Comparison of ENCODE assay signal across 24 cellular contexts in the genomic region with DNA sequence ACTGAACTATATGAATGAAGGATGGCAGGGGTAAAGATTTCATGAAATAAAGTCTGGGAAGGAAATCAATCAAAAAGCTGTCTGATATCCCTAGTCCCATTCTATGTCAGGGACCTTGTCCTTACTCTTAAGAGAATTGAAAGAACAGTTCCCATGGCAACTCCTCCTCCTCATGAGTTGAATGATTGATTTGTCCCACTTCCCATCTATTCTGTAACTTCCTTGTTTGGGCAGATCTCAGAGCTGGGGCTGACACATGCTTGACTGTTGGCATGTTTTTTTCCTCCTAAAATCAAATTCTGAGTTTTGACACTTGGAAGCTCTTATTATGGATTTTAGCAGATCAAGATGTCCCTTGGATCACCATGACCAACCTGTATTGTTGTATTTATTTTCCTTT.
DNase-seq lines count a peak whose midpoint lies in the region; TF ChIP-seq lines count a peak whose summit lies in the region.
"Had no signal": no experiment of that assay in that cellular context is flagged by ENCODE, and none has a peak within 500 bp of the region (broad histone marks: within the 10 kb centered on the region; RNA-seq: fewer than 3 reads in every experiment).

No MANE protein-coding gene starts in this region.

- no peak overlapping the region for H4K8ac ChIP-seq in neuronal stem cell (ENCODE audit: low read depth, low read length)

- H3K18ac ChIP-seq in neuronal stem cell (ENCODE audit: low read length), result no peak overlapping the region

- no peak overlapping the region for H3K14ac ChIP-seq in neuronal stem cell (ENCODE audit: low read length)

- H3K9me2 ChIP-seq in neural cell (ENCODE audit: insufficient read depth, low read length), result no peaks in the 10 kb centered on the region

- H3K36me3 ChIP-seq in endodermal cell (ENCODE audit: control insufficient read depth, insufficient read depth, low read length) (no peaks in the 10 kb centered on the region), neural cell (ENCODE audit: insufficient read depth, low read length) (no peaks in the 10 kb centered on the region), neuronal stem cell (replicated peaks in 1 of 2; ENCODE audit: control insufficient read depth in 2 of 2, insufficient read depth in 2 of 2, low read length in 2 of 2) (no peaks in the 10 kb centered on the region), esophagus muscularis mucosa (no peaks in the 10 kb centered on the region)
- H3K36me3 ChIP-seq: BE2C, BLaER1 had no signal

- H3K79me2 ChIP-seq in neural cell (replicated peaks; ENCODE audit: insufficient read depth, low read length), result no peaks in the 10 kb centered on the region

- no peak overlapping the region for H3K4me3 Mint-ChIP-seq in endodermal cell
- H3K4me3 Mint-ChIP-seq: CD14-positive monocyte; CD4-positive, alpha-beta memory T cell; CD4-positive, CD25-positive, alpha-beta regulatory T cell; CD8-positive, alpha-beta memory T cell had no signal

- H3K9ac ChIP-seq in endodermal cell (ENCODE audit: extremely low read depth, low read length, poor library complexity, severe bottlenecking) (no peak overlapping the region), neural cell (ENCODE audit: low read length) (no peak overlapping the region), neuronal stem cell (ENCODE audit: low read depth, low read length, poor library complexity) (no peak overlapping the region)
- H3K9ac ChIP-seq: BLaER1 had no signal

- no peak overlapping the region for H3K4me2 ChIP-seq in neural cell (ENCODE audit: low read length)
- H3K4me2 ChIP-seq in neuronal stem cell (ENCODE audit: insufficient read depth, low read length, poor library complexity, severe bottlenecking), result no peak overlapping the region
- H3K4me2 ChIP-seq: BLaER1 had no signal

- H3K9me3 Mint-ChIP-seq in endodermal cell, result no peaks in the 10 kb centered on the region

- H2BK15ac ChIP-seq in neuronal stem cell (ENCODE audit: low read length), result no peak overlapping the region

- intact Hi-C loops in esophagus muscularis mucosa (cut with DNase I), result no loop called here

- no peaks in the 10 kb centered on the region for H3K4me1 Mint-ChIP-seq in endodermal cell
- H3K4me1 Mint-ChIP-seq: CD14-positive monocyte; CD4-positive, alpha-beta memory T cell; CD4-positive, CD25-positive, alpha-beta regulatory T cell; CD8-positive, alpha-beta memory T cell had no signal

- no peak overlapping the region for H3K23ac ChIP-seq in neuronal stem cell (ENCODE audit: low read depth, low read length, poor library complexity)

- no peak overlapping the region for H4K91ac ChIP-seq in neuronal stem cell (ENCODE audit: low read depth, low read length, poor library complexity)

- no peak for TF ChIP-seq POLR2A in esophagus muscularis mucosa (IDR thresholded peaks at IDR 0.05; ENCODE audit: low read depth)

- H3K4me1 ChIP-seq in endodermal cell (ENCODE audit: control insufficient read depth, insufficient read depth, low read length), result no peaks in the 10 kb centered on the region
- H3K4me1 ChIP-seq in neuronal stem cell (ENCODE audit: control insufficient read depth in 2 of 2, insufficient read depth in 1 of 2, low read depth in 1 of 2, low read length in 2 of 2), result peaks cover 0 to 8% of the 10 kb centered on the region in 2 donors
- H3K4me1 ChIP-seq in esophagus muscularis mucosa, result no peaks in the 10 kb centered on the region
- H3K4me1 ChIP-seq: BE2C, BLaER1 had no signal

- no peak overlapping the region for H2BK5ac ChIP-seq in neuronal stem cell (ENCODE audit: low read length)

- H3K27me3 Mint-ChIP-seq in endodermal cell (ENCODE audit: insufficient read depth), result peaks cover 1% of the 10 kb centered on the region
- H3K27me3 Mint-ChIP-seq: CD4-positive, alpha-beta memory T cell; CD4-positive, CD25-positive, alpha-beta regulatory T cell; CD8-positive, alpha-beta memory T cell had no signal

- H3K27ac ChIP-seq in endodermal cell (ENCODE audit: low read depth, low read length), result peak overlapping the region; percentile 26
- H3K27ac ChIP-seq in neural cell (ENCODE audit: low read length), result peak overlapping the region; percentile 29
- no peak overlapping the region for H3K27ac ChIP-seq in neuronal stem cell (replicated peaks; ENCODE audit: low read length)
- no peak overlapping the region for H3K27ac ChIP-seq in esophagus muscularis mucosa (replicated peaks in 1 of 4)
- H3K27ac ChIP-seq: BLaER1 had no signal

- no peak overlapping the region for H2BK12ac ChIP-seq in neuronal stem cell (ENCODE audit: low read length)

- H2BK120ac ChIP-seq in neuronal stem cell (ENCODE audit: low read depth, low read length), result no peak overlapping the region

- no peaks in the 10 kb centered on the region for H3K36me3 Mint-ChIP-seq in endodermal cell (ENCODE audit: low read depth)
- H3K36me3 Mint-ChIP-seq: CD14-positive monocyte; CD4-positive, alpha-beta memory T cell; CD4-positive, CD25-positive, alpha-beta regulatory T cell had no signal

- TF ChIP-seq EP300 in neural cell (conservative IDR thresholded peaks at IDR 0.05; ENCODE audit: poor library complexity, severe bottlenecking), result no peak
- TF ChIP-seq EP300 in esophagus muscularis mucosa (IDR thresholded peaks at IDR 0.05), result no peak

- H3K4me3 ChIP-seq in endodermal cell (ENCODE audit: low read length) (no peak overlapping the region), neural cell (ENCODE audit: low read length) (no peak overlapping the region), neuronal stem cell (ENCODE audit: low read length in 2 of 2) (no peak overlapping the region), esophagus muscularis mucosa (no peak overlapping the region)
- H3K4me3 ChIP-seq: BLaER1, GM12878 had no signal

- TF ChIP-seq CTCF in endodermal cell (conservative IDR thresholded peaks at IDR 0.05) (no peak), neural cell (IDR thresholded peaks at IDR 0.05; ENCODE audit: poor library complexity, severe bottlenecking) (no peak), esophagus muscularis mucosa (IDR thresholded peaks at IDR 0.05) (no peak)

- H3K27me3 ChIP-seq in endodermal cell (ENCODE audit: control insufficient read depth, insufficient read depth, low read length, poor library complexity, severe bottlenecking) (no peaks in the 10 kb centered on the region), neural cell (ENCODE audit: insufficient read depth, low read depth, low read length) (no peaks in the 10 kb centered on the region), neuronal stem cell (ENCODE audit: control insufficient read depth in 3 of 3, insufficient read depth in 3 of 3, low read depth in 1 of 3, low read length in 3 of 3) (no peaks in the 10 kb centered on the region), esophagus muscularis mucosa (no peaks in the 10 kb centered on the region)
- H3K27me3 ChIP-seq: BE2C, BLaER1 had no signal

- H2AFZ ChIP-seq in neural cell (ENCODE audit: low read depth, low read length) (no peak overlapping the region), neuronal stem cell (ENCODE audit: low read length) (peak overlapping the region; percentile 58)

- no peak overlapping the region for H3K27ac Mint-ChIP-seq in endodermal cell
- H3K27ac Mint-ChIP-seq: CD14-positive monocyte; CD4-positive, alpha-beta memory T cell; CD4-positive, CD25-positive, alpha-beta regulatory T cell; CD8-positive, alpha-beta memory T cell had no signal

- H4K20me1 ChIP-seq in neural cell (ENCODE audit: insufficient read depth), result no peaks in the 10 kb centered on the region
- H4K20me1 ChIP-seq: BLaER1 had no signal

- H3K79me1 ChIP-seq in neuronal stem cell (ENCODE audit: low read depth, low read length), result no peaks in the 10 kb centered on the region

- H3K9me3 ChIP-seq in endodermal cell (ENCODE audit: control insufficient read depth, low read length), result no peaks in the 10 kb centered on the region
- no peaks in the 10 kb centered on the region for H3K9me3 ChIP-seq in neural cell (ENCODE audit: low read length)
- H3K9me3 ChIP-seq in neuronal stem cell (replicated peaks in 1 of 2; ENCODE audit: control insufficient read depth in 2 of 2, insufficient read depth in 1 of 2, low read depth in 1 of 2, low read length in 2 of 2), result no peaks in the 10 kb centered on the region
- no peaks in the 10 kb centered on the region for H3K9me3 ChIP-seq in esophagus muscularis mucosa
- H3K9me3 ChIP-seq: BE2C, BLaER1 had no signal

- H3K4ac ChIP-seq in neuronal stem cell (ENCODE audit: low read length), result no peak overlapping the region

- no peaks in the 10 kb centered on the region for H3F3A ChIP-seq in neural cell (ENCODE audit: insufficient read depth, low read length, poor library complexity, severe bottlenecking)

- no peak for TF ChIP-seq RAD21 in neural cell (conservative IDR thresholded peaks at IDR 0.05)

- no peak overlapping the region for H2AK5ac ChIP-seq in neuronal stem cell (ENCODE audit: low read depth, low read length)

- no peak for DNase-seq in endodermal cell
- DNase-seq in neuronal stem cell (ENCODE audit: low spot score), result no peak
- DNase-seq in esophagus muscularis mucosa (ENCODE audit: extremely low spot score), result no peak
- no peak for DNase-seq in pons (ENCODE audit: low spot score)
- DNase-seq in germinal center (ENCODE audit: low spot score), result no peak
- DNase-seq: 8988T; ACHN; BE2C; C1 segment of cervical spinal cord; CD4-positive, alpha-beta memory T cell; CD4-positive, CD25-positive, alpha-beta regulatory T cell; CD8-positive, alpha-beta memory T cell; COR-L47; DMS 273 treated with DMSO at 0.1 percent for 48 hours; DMS153; DMS53; DMS79; DND-41; EL; GDM1 had no signal

TF ChIP-seq in neural cell, 6 proteins besides CTCF, POLR2A, EP300 and RAD21 (continues in another document):
- TF ChIP-seq TAF1 (IDR thresholded peaks at IDR 0.05; ENCODE audit: low read depth), result no peak

Comparison
In these comparisons a context has a peak if more than half of its experiments do, and no peak if none do; other contexts are left out.
1. H3K27ac ChIP-seq: peak in endodermal cell (single experiment) and neural cell (single experiment); none in neuronal stem cell (single experiment) and esophagus muscularis mucosa (0 of 4).